ENCODE assay signal across 11 cellular contexts in the genomic region with DNA sequence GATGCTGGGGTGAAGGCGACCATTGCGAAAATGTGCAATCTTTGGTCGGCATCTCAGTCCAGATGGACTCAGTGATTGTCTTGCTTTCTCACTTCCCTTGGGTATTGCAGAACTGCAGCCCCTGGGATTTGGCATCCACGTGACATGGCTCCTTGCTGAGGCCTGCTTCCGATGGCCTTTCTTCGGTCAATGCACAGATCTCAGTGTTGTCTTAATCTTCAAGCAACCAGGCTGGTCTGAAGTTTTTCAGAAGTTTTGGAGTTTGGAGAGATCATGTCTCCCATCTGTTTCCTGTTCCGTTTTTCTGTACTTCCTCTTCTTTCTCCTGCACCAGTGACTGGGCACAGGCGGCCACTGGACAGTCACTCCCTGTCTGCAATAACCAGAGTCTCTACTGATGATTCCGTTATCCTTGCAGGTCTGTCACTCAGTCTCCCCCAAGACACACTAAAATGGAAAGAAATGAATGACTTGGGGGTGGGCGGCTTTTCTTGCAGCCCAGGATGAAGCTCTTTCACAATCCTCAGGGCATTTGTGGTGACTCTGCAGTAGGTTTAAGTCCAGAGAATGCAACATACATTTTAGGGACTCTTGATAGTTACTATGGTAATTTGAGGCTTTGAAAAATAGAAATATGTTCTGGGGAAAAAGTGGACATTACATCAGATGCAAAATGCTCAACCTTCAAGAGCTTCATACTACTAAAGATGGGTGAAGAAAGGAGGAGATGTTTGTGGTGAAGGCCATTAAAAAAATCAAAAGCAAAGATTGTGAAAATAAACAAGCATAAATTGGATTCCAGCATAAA.
A peak's percentile ranks its signal among the peaks of the same experiment; 100 is the strongest.
DNase-seq lines count a peak whose midpoint lies in the region; ATAC-seq and TF ChIP-seq lines count a peak whose summit lies in the region.
"Had no signal": no experiment of that assay in that cellular context is flagged by ENCODE, and none has a peak within 500 bp of the region (broad histone marks: within the 10 kb centered on the region; RNA-seq: fewer than 3 reads in every experiment).

No MANE protein-coding gene starts in this region.

- DNase-seq in KG1 (lab: John Stamatoyannopoulos, UW): peak; percentile 83
- peak; percentile 30 to 74 (median 64) for DNase-seq in adrenal gland
- DNase-seq in hypothalamus (lab: John Stamatoyannopoulos, UW): peak in 30 of 51 donors; percentile 3 to 63 (median 22)
- DNase-seq in sigmoid colon: peak; percentile 73
- no peak for DNase-seq in activated CD4-positive, CD25-positive, alpha-beta regulatory T cell treated with anti-CD3 and anti-CD28 coated beads, Interleukin-2, amount 50 U/mL, for 72 hours
- DNase-seq in CD8-positive, alpha-beta T cell: no peak
- DNase-seq: CD4-positive, CD25-positive, alpha-beta regulatory T cell; cerebellar nuclear complex had no signal

- H3K4me3 ChIP-seq in adrenal gland (no peak overlapping the region), sigmoid colon (no peak overlapping the region)
- no peak overlapping the region for H3K4me3 ChIP-seq in CD8-positive, alpha-beta T cell (ENCODE audit: low read depth, low read length)

- intact Hi-C loops in adrenal gland (cut with DNase I) (no loop called here), sigmoid colon (cut with DNase I) (no loop called here)
- intact Hi-C loops in CD8-positive, alpha-beta T cell (cut with DNase I, micrococcal nuclease): no loop called here

- ATAC-seq in CD8-positive, alpha-beta T cell: no peak
- ATAC-seq in HG02571 (IDR thresholded peaks at IDR 0.05; ENCODE audit: unreplicated experiment) (no peak), HG02678 (IDR thresholded peaks at IDR 0.05; ENCODE audit: unreplicated experiment) (no peak)

- POLR2A ChIA-PET in CD8-positive, alpha-beta T cell (lab: Charles Lee): no interaction called here

- no peaks in the 10 kb centered on the region for H3K9me3 Mint-ChIP-seq in CD8-positive, alpha-beta T cell

- H3K27me3 ChIP-seq in adrenal gland (no peaks in the 10 kb centered on the region), sigmoid colon (no peaks in the 10 kb centered on the region)
- no peaks in the 10 kb centered on the region for H3K27me3 ChIP-seq in CD8-positive, alpha-beta T cell (ENCODE audit: insufficient read depth, low read length)

- WGBS in adrenal gland, 4 donors: 67 to 81% (median 72%) methylated on average over 9 to 10 of the region's 10 CpGs
- 53 to 84% methylated on average over 10 of the region's 10 CpGs for WGBS in sigmoid colon, 2 donors

- H3K27me3 Mint-ChIP-seq in CD8-positive, alpha-beta T cell (ENCODE audit: low read depth): peaks cover 6% of the 10 kb centered on the region

- H3K27ac ChIP-seq in adrenal gland: peak overlapping the region; percentile 1 to 78 (median 38)
- peak overlapping the region in 2 of 4 donors; percentile 20 to 42 for H3K27ac ChIP-seq in sigmoid colon
- H3K27ac ChIP-seq in CD8-positive, alpha-beta T cell (ENCODE audit: low read depth, low read length): no peak overlapping the region

- TF ChIP-seq EP300 in sigmoid colon (IDR thresholded peaks at IDR 0.05): no peak

- CTCF ChIA-PET in CD8-positive, alpha-beta T cell (lab: Charles Lee): no interaction called here

- H3K36me3 ChIP-seq in adrenal gland (replicated peaks in 1 of 2): no peaks in the 10 kb centered on the region
- no peaks in the 10 kb centered on the region for H3K36me3 ChIP-seq in sigmoid colon
- H3K36me3 ChIP-seq in CD8-positive, alpha-beta T cell (ENCODE audit: insufficient read depth, low read length): no peaks in the 10 kb centered on the region

- no peak overlapping the region for H3K4me3 Mint-ChIP-seq in CD8-positive, alpha-beta T cell
- H3K4me3 Mint-ChIP-seq: CD4-positive, CD25-positive, alpha-beta regulatory T cell; mesothelial cell of epicardium had no signal

- no peaks in the 10 kb centered on the region for H3K4me1 Mint-ChIP-seq in CD8-positive, alpha-beta T cell (ENCODE audit: low read depth)
- H3K4me1 Mint-ChIP-seq: CD4-positive, CD25-positive, alpha-beta regulatory T cell had no signal

- no peak for TF ChIP-seq CTCF in adrenal gland (IDR thresholded peaks at IDR 0.05)
- TF ChIP-seq CTCF in sigmoid colon (IDR thresholded peaks at IDR 0.05): no peak
- TF ChIP-seq CTCF in CD8-positive, alpha-beta T cell (IDR thresholded peaks at IDR 0.05): no peak

- H3K27ac Mint-ChIP-seq in CD8-positive, alpha-beta T cell: no peak overlapping the region
- H3K27ac Mint-ChIP-seq: mesothelial cell of epicardium had no signal

- no peaks in the 10 kb centered on the region for H3K9me3 ChIP-seq in adrenal gland (replicated peaks in 1 of 3)
- no peaks in the 10 kb centered on the region for H3K9me3 ChIP-seq in sigmoid colon
- H3K9me3 ChIP-seq in CD8-positive, alpha-beta T cell (ENCODE audit: low read length): no peaks in the 10 kb centered on the region

- peaks cover 0 to 19% of the 10 kb centered on the region in 2 donors for H3K4me1 ChIP-seq in adrenal gland (replicated peaks in 1 of 2)
- no peaks in the 10 kb centered on the region for H3K4me1 ChIP-seq in sigmoid colon
- H3K4me1 ChIP-seq in CD8-positive, alpha-beta T cell (ENCODE audit: insufficient read depth, low read length): no peaks in the 10 kb centered on the region

- TF ChIP-seq POLR2A in adrenal gland (IDR thresholded peaks at IDR 0.05): no peak
- no peak for TF ChIP-seq POLR2A in sigmoid colon (IDR thresholded peaks at IDR 0.05)

- no peaks in the 10 kb centered on the region for H3K36me3 Mint-ChIP-seq in CD8-positive, alpha-beta T cell
- H3K36me3 Mint-ChIP-seq: CD4-positive, CD25-positive, alpha-beta regulatory T cell; mesothelial cell of epicardium had no signal

Comparison
In these comparisons a context has a peak if more than half of its experiments do, and no peak if none do; other contexts are left out.
1. DNase-seq: peak in KG1 (single experiment), adrenal gland (7 of 7), hypothalamus (30 of 51) and sigmoid colon (single experiment); none in activated CD4-positive, CD25-positive, alpha-beta regulatory T cell treated with anti-CD3 and anti-CD28 coated beads, Interleukin-2, amount 50 U/mL, for 72 hours (single experiment) and CD8-positive, alpha-beta T cell (0 of 7).